Comparison of ENCODE assay signal across 8 cellular contexts in the genomic region with DNA sequence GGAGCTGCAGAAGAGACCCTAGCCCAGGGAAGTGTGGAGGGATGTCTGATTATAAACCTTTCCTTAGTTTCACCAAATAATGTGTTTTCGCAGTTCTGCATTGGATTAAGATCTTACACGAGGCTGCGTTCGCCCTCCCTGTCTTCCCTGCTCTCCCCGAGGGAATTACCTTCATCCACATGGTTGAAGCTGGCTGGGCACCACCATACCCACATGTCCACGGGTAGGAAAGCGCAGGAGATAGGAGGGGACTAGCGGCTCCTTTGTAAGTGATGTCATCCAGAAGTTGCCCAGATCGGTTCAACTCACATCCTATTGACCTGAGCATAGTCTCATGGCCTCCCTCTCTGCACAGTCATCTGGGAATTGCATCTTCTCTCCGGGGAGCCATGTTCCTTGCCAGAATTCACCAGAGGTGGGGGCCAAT. TPM values are rescaled to one million over a fixed set of nuclear protein-coding genes. Genes with fewer than 3 reads are reported as not detected.
DNase-seq lines count a peak whose midpoint lies in the region; ATAC-seq and TF ChIP-seq lines count a peak whose summit lies in the region.

No MANE protein-coding gene starts in this region.

- H3K4me3 ChIP-seq in A673 (ENCODE audit: low read depth, low read length, poor library complexity, severe bottlenecking) (peak overlapping the region; percentile 92), iPS DF 6.9 (ENCODE audit: low read length) (peak overlapping the region; percentile 84; the same call in 1 of the 2 replicates), gastrocnemius medialis (peak overlapping the region; percentile 90 to 99 (median 94))

- H3K9me3 ChIP-seq in A673 (ENCODE audit: low read depth, low read length, poor library complexity, severe bottlenecking) (no peaks in the 10 kb centered on the region), iPS DF 6.9 (ENCODE audit: control insufficient read depth, insufficient read depth, low read length) (no peaks in the 10 kb centered on the region), gastrocnemius medialis (no peaks in the 10 kb centered on the region)

- peaks cover 11% of the 10 kb centered on the region for H3K4me1 ChIP-seq in A673 (ENCODE audit: insufficient read depth, low read length, poor library complexity, severe bottlenecking)
- 0 out of 2 replicates have a peak, but pooled peaks cover 2% of the 10 kb centered on the region for H3K4me1 ChIP-seq in iPS DF 6.9 (ENCODE audit: control insufficient read depth, insufficient read depth, low read length)
- H3K4me1 ChIP-seq in gastrocnemius medialis, result peaks cover 16 to 21% of the 10 kb centered on the region in 2 donors

- peaks cover 49% of the 10 kb centered on the region for H3K4me1 Mint-ChIP-seq in activated naive CD8-positive, alpha-beta T cell treated with anti-CD3 and anti-CD28 coated beads, Interleukin-2, amount 50 U/mL, for 24 hours

- H3K27me3 ChIP-seq in A673 (replicated peaks; ENCODE audit: insufficient read depth, low read depth, low read length, poor library complexity), result no peaks in the 10 kb centered on the region
- H3K27me3 ChIP-seq in iPS DF 6.9 (ENCODE audit: control insufficient read depth, insufficient read depth, low read length), result no peaks in the 10 kb centered on the region
- no peaks in the 10 kb centered on the region for H3K27me3 ChIP-seq in gastrocnemius medialis

- POLR2A ChIA-PET in A673 (lab: Charles Lee; ENCODE audit: low non-redundant PET), result no interaction called here

- peak overlapping the region; percentile 93 for H3K4me3 Mint-ChIP-seq in activated naive CD8-positive, alpha-beta T cell treated with anti-CD3 and anti-CD28 coated beads, Interleukin-2, amount 50 U/mL, for 24 hours

- TF ChIP-seq CTCF in A673 (conservative IDR thresholded peaks at IDR 0.05; ENCODE audit: low read depth, low read length) (no peak), gastrocnemius medialis (IDR thresholded peaks at IDR 0.05 in 4 of 5, conservative IDR thresholded peaks at IDR 0.05 in 1 of 5) (no peak)

- H3K36me3 ChIP-seq in A673 (ENCODE audit: insufficient read depth, low read length, poor library complexity, severe bottlenecking), result peaks cover 34% of the 10 kb centered on the region
- H3K36me3 ChIP-seq in iPS DF 6.9 (ENCODE audit: control insufficient read depth, insufficient read depth, low read length), result no peaks in the 10 kb centered on the region
- no peaks in the 10 kb centered on the region for H3K36me3 ChIP-seq in gastrocnemius medialis

- CTCF ChIA-PET in A673 (lab: Charles Lee), result interaction anchor here (1.2 kb wide), 1 partner anchor 18 kb away, joined by 7 read pairs; no protein-coding TSS in a partner anchor

- no peak for TF ChIP-seq POLR2A in gastrocnemius medialis (IDR thresholded peaks at IDR 0.05)

- peak; percentile 67 for DNase-seq in A673 (ENCODE audit: low spot score)
- peak; percentile 32 for DNase-seq in G401 (ENCODE audit: low spot score)
- peak; percentile 2 to 56 for DNase-seq in NCI-H446 (lab: John Stamatoyannopoulos, UW)
- peak; percentile 22 for DNase-seq in activated naive CD8-positive, alpha-beta T cell treated with anti-CD3 and anti-CD28 coated beads, Interleukin-2, amount 50 U/mL, for 24 hours
- no peak for DNase-seq in iPS DF 6.9 (ENCODE audit: low read depth, low spot score)
- no peak for DNase-seq in gastrocnemius medialis
- DNase-seq in sciatic nerve (ENCODE audit: low spot score), result no peak

- in situ Hi-C loops in G401 (cut with HindIII; ENCODE audit: low sequenced_read_pairs), result no loop called here
- in situ Hi-C loops in gastrocnemius medialis (cut with MboI; ENCODE audit: low sequenced_read_pairs in 4 of 4), result loop anchor here in 3 of 4 donors (5.0 to 25.0 kb wide), 3 partner anchors 99 to 221 kb away; a partner anchor contains a TSS

- WGBS in iPS DF 6.9 (ENCODE audit: insufficient coverage, insufficient read length), result no CpG with 5 or more reads among the region's 10 CpGs

- peak overlapping the region; percentile 88 for H3K27ac ChIP-seq in A673 (ENCODE audit: low read depth, low read length, poor library complexity, severe bottlenecking)
- H3K27ac ChIP-seq in iPS DF 6.9 (ENCODE audit: low read length), result no peak overlapping the region
- H3K27ac ChIP-seq in gastrocnemius medialis, result peak overlapping the region; percentile 91 to 95 (median 92)

- H3K9me3 Mint-ChIP-seq in activated naive CD8-positive, alpha-beta T cell treated with anti-CD3 and anti-CD28 coated beads, Interleukin-2, amount 50 U/mL, for 24 hours, result no peaks in the 10 kb centered on the region

- H3K36me3 Mint-ChIP-seq in activated naive CD8-positive, alpha-beta T cell treated with anti-CD3 and anti-CD28 coated beads, Interleukin-2, amount 50 U/mL, for 24 hours (ENCODE audit: low read depth), result peaks cover 29% of the 10 kb centered on the region

- peak overlapping the region; percentile 88 for H3K27ac Mint-ChIP-seq in activated naive CD8-positive, alpha-beta T cell treated with anti-CD3 and anti-CD28 coated beads, Interleukin-2, amount 50 U/mL, for 24 hours

- intact Hi-C loops in A673 (cut with micrococcal nuclease; ENCODE audit: unreplicated experiment), result no loop called here
- intact Hi-C loops in gastrocnemius medialis (cut with DNase I; ENCODE audit: low total_unique reads), result loop anchor here (5.0 kb wide), 1 partner anchor 206 kb away; a partner anchor contains a TSS
- intact Hi-C loops in sciatic nerve (cut with DNase I), result no loop called here

- no peaks in the 10 kb centered on the region for H3K27me3 Mint-ChIP-seq in activated naive CD8-positive, alpha-beta T cell treated with anti-CD3 and anti-CD28 coated beads, Interleukin-2, amount 50 U/mL, for 24 hours

- ATAC-seq in activated naive CD8-positive, alpha-beta T cell treated with anti-CD3 and anti-CD28 coated beads, Interleukin-2, amount 50 U/mL, for 24 hours, result no peak
- ATAC-seq in gastrocnemius medialis (no peak), sciatic nerve (no peak), HG02981 (IDR thresholded peaks at IDR 0.05; ENCODE audit: unreplicated experiment) (no peak)

- no TSS peak for BruUV-seq in A673 (replicated peaks; lab: Mats Ljungman, UMichigan)

RNA-seq across cellular contexts. Expression of a gene that starts 1.1 kb away (rescaled TPM):
- total RNA-seq in A673 (2021), result 119 and 146 TPM in 2 replicates
- 85.4 and 96.2 TPM in 2 replicates for total RNA-seq in G401 (2014; rRNA removed; shearing (Covaris generic))
- 10 to 100 TPM; 33.0 to 61.0 (median 46.5) TPM for total RNA-seq in gastrocnemius medialis
- 36.7 TPM for total RNA-seq in sciatic nerve

RNA-seq across cellular contexts. Expression of a gene that starts 49.6 kb away (rescaled TPM):
- total RNA-seq in A673 (2021) (17.5 and 19.9 TPM in 2 replicates), gastrocnemius medialis (10 to 100 TPM in 1 of 4 donors, 1 to 10 TPM in 3; 3.8 to 11.2 (median 8.1) TPM), sciatic nerve (36.2 TPM)
- total RNA-seq in G401 (2014; rRNA removed; shearing (Covaris generic)), result 3.8 and 9.7 TPM in 2 replicates

RNA-seq across cellular contexts. Expression of a gene that starts 59.2 kb away (rescaled TPM):
- total RNA-seq in A673 (2021), result 53.9 and 70.0 TPM in 2 replicates
- 26.3 and 44.3 TPM in 2 replicates for total RNA-seq in G401 (2014; rRNA removed; shearing (Covaris generic))
- 10 to 100 TPM; 13.0 to 18.1 (median 13.3) TPM for total RNA-seq in gastrocnemius medialis
- total RNA-seq in sciatic nerve, result 18.1 TPM

Comparison
In these comparisons a context has a peak if more than half of its experiments do, and no peak if none do; other contexts are left out.
1. DNase-seq: peak in A673 (single experiment), G401 (single experiment), NCI-H446 (2 of 2) and activated naive CD8-positive, alpha-beta T cell treated with anti-CD3 and anti-CD28 coated beads, Interleukin-2, amount 50 U/mL, for 24 hours (single experiment); none in iPS DF 6.9 (single experiment), gastrocnemius medialis (0 of 2) and sciatic nerve (single experiment).
2. Peak in every context shown above with its lines, with median percentiles within 50 percentile points of each other: H3K4me3 ChIP-seq.